ENCODE assay signal across 20 cellular contexts in the genomic region with DNA sequence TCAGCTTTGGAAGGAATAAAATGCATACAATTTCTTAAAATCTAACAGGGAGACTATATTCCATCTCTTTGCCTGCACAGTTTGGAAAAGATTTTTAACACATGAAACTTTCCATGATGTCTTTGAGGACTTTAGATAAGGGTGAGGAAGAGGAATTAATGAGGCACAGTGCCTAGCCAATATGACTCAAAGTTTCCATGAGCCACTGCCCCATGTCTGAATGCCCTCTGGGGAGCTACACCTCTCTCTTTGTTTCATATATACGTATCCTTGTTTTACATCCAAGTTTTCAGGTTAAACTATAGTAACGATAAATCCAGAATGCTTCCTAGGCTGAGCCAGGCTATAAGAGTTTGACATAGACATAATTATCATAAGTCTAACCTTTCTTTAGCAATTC.
A peak's percentile ranks its signal among the peaks of the same experiment; 100 is the strongest.
DNase-seq lines count a peak whose midpoint lies in the region; ATAC-seq, FAIRE-seq and TF ChIP-seq lines count a peak whose summit lies in the region.
"Had no signal": no experiment of that assay in that cellular context is flagged by ENCODE, and none has a peak within 500 bp of the region (broad histone marks: within the 10 kb centered on the region; RNA-seq: fewer than 3 reads in every experiment).

No MANE protein-coding gene starts in this region.

- no peak overlapping the region for H3K56ac ChIP-seq in IMR-90 (ENCODE audit: extremely low read depth, insufficient read depth, low read length)

- H3K9ac ChIP-seq in IMR-90 (ENCODE audit: low read depth, low read length) (no peak overlapping the region), astrocyte (ENCODE audit: low read length) (no peak overlapping the region)

- WGBS in IMR-90 (ENCODE audit: extremely low coverage in 2 of 2, insufficient read length in 1 of 2), 2 experiments: no CpG with 5 or more reads among the region's 2 CpGs
- 95% methylated on average over 2 of the region's 2 CpGs for WGBS in hepatocyte (ENCODE audit: low lambda C conversion rate, missing lambda C conversion rate)

- TF ChIP-seq CTCF in IMR-90 (conservative IDR thresholded peaks at IDR 0.05; ENCODE audit: low read depth, low read length) (no peak), astrocyte (IDR thresholded peaks at IDR 0.05; ENCODE audit: insufficient read depth, low read depth, low read length) (no peak), hepatocyte (IDR thresholded peaks at IDR 0.05; ENCODE audit: poor library complexity) (no peak)

- H2BK5ac ChIP-seq in IMR-90 (ENCODE audit: low read depth, low read length, poor library complexity, severe bottlenecking): peak overlapping the region; percentile 86

- peak overlapping the region; percentile 84; the same call in 1 of the 2 replicates for H3K18ac ChIP-seq in IMR-90 (ENCODE audit: low read depth, low read length)

- H3K4me2 ChIP-seq in IMR-90 (ENCODE audit: low read depth, low read length): no peak overlapping the region
- H3K4me2 ChIP-seq in astrocyte (ENCODE audit: low read length): no peak overlapping the region
- no peak overlapping the region for H3K4me2 ChIP-seq in hepatocyte

- H3K27ac ChIP-seq in IMR-90 (ENCODE audit: insufficient read depth, low read length) (no peak overlapping the region), astrocyte (ENCODE audit: low read depth, low read length) (no peak overlapping the region), hepatocyte (no peak overlapping the region)
- H3K27ac ChIP-seq: C4-2B, Peyer's patch had no signal

- POLR2A ChIA-PET in IMR-90 (lab: Charles Lee; ENCODE audit: unreplicated experiment): no interaction called here

- FAIRE-seq in astrocyte (lab: Jason Lieb, UNC): no peak
- FAIRE-seq: HTR-8/SVneo had no signal

- TF ChIP-seq POLR2A in IMR-90 (IDR thresholded peaks at IDR 0.05; ENCODE audit: low read depth, low read length): no peak

- no peak for TF ChIP-seq RAD21 in IMR-90 (IDR thresholded peaks at IDR 0.05; ENCODE audit: low read length)

- H3K36me3 Mint-ChIP-seq in astrocyte (ENCODE audit: low read depth, unreplicated experiment): no peaks in the 10 kb centered on the region
- H3K36me3 Mint-ChIP-seq in stimulated activated naive B cell treated with anti-CD40 and anti-IgM and Interleukin-4, amounts not matched to agents 10 μg/mL and 1 μg/mL and 100 μg/mL, for 72 hours: no peaks in the 10 kb centered on the region
- H3K36me3 Mint-ChIP-seq in natural killer cell treated with Interleukin-12 subunit alpha and Interleukin-12 subunit beta and Interleukin-15 and Interleukin-18, amount 100 ng/mL, for 72 hours: no peaks in the 10 kb centered on the region

- H3K27me3 ChIP-seq in IMR-90 (ENCODE audit: control insufficient read depth, insufficient read depth, low read length) (no peaks in the 10 kb centered on the region), astrocyte (ENCODE audit: insufficient read depth, low read length) (no peaks in the 10 kb centered on the region), hepatocyte (no peaks in the 10 kb centered on the region)
- H3K27me3 ChIP-seq: Peyer's patch had no signal

- peak overlapping the region; percentile 67; the same call in 1 of the 2 replicates for H2AK5ac ChIP-seq in IMR-90 (ENCODE audit: low read depth, low read length)

- peak overlapping the region; percentile 93; the same call in 1 of the 3 replicates for H2BK15ac ChIP-seq in IMR-90 (ENCODE audit: low read depth, low read length)

- CTCF ChIA-PET in IMR-90 (lab: Yijun Ruan, JAX): no interaction called here

- H3K9me3 ChIP-seq in IMR-90 (ENCODE audit: control insufficient read depth, insufficient read depth, low read length) (no peaks in the 10 kb centered on the region), astrocyte (ENCODE audit: insufficient read depth, low read depth, low read length) (no peaks in the 10 kb centered on the region), hepatocyte (ENCODE audit: low read depth) (no peaks in the 10 kb centered on the region)
- H3K9me3 ChIP-seq: Peyer's patch had no signal

- peaks cover 1% of the 10 kb centered on the region for H3K9me3 Mint-ChIP-seq in astrocyte (ENCODE audit: unreplicated experiment)
- peaks cover 0 to 8% of the 10 kb centered on the region in 2 donors for H3K9me3 Mint-ChIP-seq in stimulated activated naive B cell treated with anti-CD40 and anti-IgM and Interleukin-4, amounts not matched to agents 10 μg/mL and 1 μg/mL and 100 μg/mL, for 72 hours
- no peaks in the 10 kb centered on the region for H3K9me3 Mint-ChIP-seq in natural killer cell treated with Interleukin-12 subunit alpha and Interleukin-12 subunit beta and Interleukin-15 and Interleukin-18, amount 100 ng/mL, for 72 hours

- H2AFZ ChIP-seq in IMR-90 (replicated peaks; ENCODE audit: low read length, poor library complexity): no peak overlapping the region
- no peak overlapping the region for H2AFZ ChIP-seq in astrocyte (ENCODE audit: low read depth, low read length)
- H2AFZ ChIP-seq in hepatocyte: no peak overlapping the region

- H3K4me3 Mint-ChIP-seq in astrocyte (ENCODE audit: unreplicated experiment): no peak overlapping the region
- no peak overlapping the region for H3K4me3 Mint-ChIP-seq in stimulated activated naive B cell treated with anti-CD40 and anti-IgM and Interleukin-4, amounts not matched to agents 10 μg/mL and 1 μg/mL and 100 μg/mL, for 72 hours
- no peak overlapping the region for H3K4me3 Mint-ChIP-seq in natural killer cell treated with Interleukin-12 subunit alpha and Interleukin-12 subunit beta and Interleukin-15 and Interleukin-18, amount 100 ng/mL, for 72 hours
- H3K4me3 Mint-ChIP-seq: IgD-negative memory B cell had no signal

- H4K91ac ChIP-seq in IMR-90 (ENCODE audit: insufficient read depth, low read depth, low read length): 0 out of 2 replicates have a peak overlapping the region, but pooled peaks have one; percentile 21

- DNase-seq in IMR-90: no peak
- DNase-seq in astrocyte (ENCODE audit: low read depth): peak; percentile 71
- DNase-seq in hepatocyte (ENCODE audit: low spot score): peak; percentile 14
- no peak for DNase-seq in stimulated activated naive B cell treated with anti-CD40 and anti-IgM and Interleukin-4, amounts not matched to agents 10 μg/mL and 1 μg/mL and 100 μg/mL, for 72 hours
- no peak for DNase-seq in NCI-H2171 (lab: John Stamatoyannopoulos, UW)
- DNase-seq in natural killer cell treated with Interleukin-12 subunit alpha and Interleukin-12 subunit beta and Interleukin-15 and Interleukin-18, amount 100 ng/mL, for 72 hours (ENCODE audit: low spot score): no peak
- no peak for DNase-seq in H4 (ENCODE audit: low spot score)
- DNase-seq: ACHN; DMS79; Kasumi-1; NCI-H1105; NCI-H510A; NCI-H748 treated with DMSO at 0.1 percent for 48 hours; NK-92 treated with Interleukin-12 subunit alpha and Interleukin-12 subunit beta, amount 100 ng/mL, for 24 hours; Peyer's patch; Right ventricle myocardium superior had no signal

- in situ Hi-C loops in IMR-90 (cut with MboI; ENCODE audit: low sequenced_read_pairs): no loop called here

- no peaks in the 10 kb centered on the region for H3K9me2 ChIP-seq in hepatocyte (replicated peaks; ENCODE audit: insufficient read depth)

- no peaks in the 10 kb centered on the region for H3K27me3 Mint-ChIP-seq in astrocyte (ENCODE audit: low read depth, unreplicated experiment)
- peaks cover 0 to 5% of the 10 kb centered on the region in 2 donors for H3K27me3 Mint-ChIP-seq in stimulated activated naive B cell treated with anti-CD40 and anti-IgM and Interleukin-4, amounts not matched to agents 10 μg/mL and 1 μg/mL and 100 μg/mL, for 72 hours
- H3K27me3 Mint-ChIP-seq in natural killer cell treated with Interleukin-12 subunit alpha and Interleukin-12 subunit beta and Interleukin-15 and Interleukin-18, amount 100 ng/mL, for 72 hours: peaks cover 0 to 12% of the 10 kb centered on the region in 2 donors

- no peak overlapping the region for H3K27ac Mint-ChIP-seq in astrocyte (ENCODE audit: unreplicated experiment)
- no peak overlapping the region for H3K27ac Mint-ChIP-seq in stimulated activated naive B cell treated with anti-CD40 and anti-IgM and Interleukin-4, amounts not matched to agents 10 μg/mL and 1 μg/mL and 100 μg/mL, for 72 hours
- H3K27ac Mint-ChIP-seq in natural killer cell treated with Interleukin-12 subunit alpha and Interleukin-12 subunit beta and Interleukin-15 and Interleukin-18, amount 100 ng/mL, for 72 hours: no peak overlapping the region
- H3K27ac Mint-ChIP-seq: IgD-negative memory B cell had no signal

- ATAC-seq in IMR-90 (ENCODE audit: low read depth): no peak
- peak; percentile 31 to 50 for ATAC-seq in stimulated activated naive B cell treated with anti-CD40 and anti-IgM and Interleukin-4, amounts not matched to agents 10 μg/mL and 1 μg/mL and 100 μg/mL, for 72 hours (replicated peaks)
- no peak for ATAC-seq in natural killer cell treated with Interleukin-12 subunit alpha and Interleukin-12 subunit beta and Interleukin-15 and Interleukin-18, amount 100 ng/mL, for 72 hours
- ATAC-seq: HCT116 had no signal

- peak overlapping the region; percentile 69 for H3K14ac ChIP-seq in IMR-90 (replicated peaks; ENCODE audit: low read depth, low read length)

- no peak overlapping the region for H3K23ac ChIP-seq in IMR-90 (ENCODE audit: low read depth, low read length)

- no peaks in the 10 kb centered on the region for H3K9me1 ChIP-seq in IMR-90 (ENCODE audit: insufficient read depth, low read length)

- H3K4me3 ChIP-seq in IMR-90 (ENCODE audit: insufficient read depth, low read depth, low read length): no peak overlapping the region
- no peak overlapping the region for H3K4me3 ChIP-seq in astrocyte (ENCODE audit: insufficient read depth, low read depth, low read length)
- no peak overlapping the region for H3K4me3 ChIP-seq in hepatocyte
- H3K4me3 ChIP-seq: Peyer's patch had no signal

- H3K4ac ChIP-seq in IMR-90 (ENCODE audit: low read depth, low read length): peak overlapping the region; percentile 78; the same call in 1 of the 2 replicates

- H4K8ac ChIP-seq in IMR-90 (ENCODE audit: low read depth in 2 of 2, low read length in 2 of 2): 0 out of 4 replicates have a peak overlapping the region, but pooled peaks of 1 of the 2 experiments have one; percentile 21

- no peaks in the 10 kb centered on the region for H3K79me1 ChIP-seq in IMR-90 (ENCODE audit: low read depth in 1 of 2, low read length in 2 of 2)

- BruUV-seq in IMR-90 (replicated peaks; lab: Mats Ljungman, UMichigan): no TSS peak

- no peaks in the 10 kb centered on the region for H3K36me3 ChIP-seq in IMR-90 (ENCODE audit: control insufficient read depth, insufficient read depth, low read length)
- no peaks in the 10 kb centered on the region for H3K36me3 ChIP-seq in astrocyte (ENCODE audit: insufficient read depth, low read length)
- no peaks in the 10 kb centered on the region for H3K36me3 ChIP-seq in hepatocyte (replicated peaks; ENCODE audit: insufficient read depth, low read depth)
- H3K36me3 ChIP-seq: Peyer's patch had no signal

- peaks cover 18% of the 10 kb centered on the region for H3K4me1 Mint-ChIP-seq in astrocyte (ENCODE audit: low read depth, unreplicated experiment)
- peaks cover 2 to 10% of the 10 kb centered on the region in 2 donors for H3K4me1 Mint-ChIP-seq in stimulated activated naive B cell treated with anti-CD40 and anti-IgM and Interleukin-4, amounts not matched to agents 10 μg/mL and 1 μg/mL and 100 μg/mL, for 72 hours
- H3K4me1 Mint-ChIP-seq in natural killer cell treated with Interleukin-12 subunit alpha and Interleukin-12 subunit beta and Interleukin-15 and Interleukin-18, amount 100 ng/mL, for 72 hours (ENCODE audit: low read depth in 2 of 2): no peaks in the 10 kb centered on the region
- H3K4me1 Mint-ChIP-seq: IgD-negative memory B cell had no signal

- H4K20me1 ChIP-seq in IMR-90 (ENCODE audit: insufficient read depth, low read length) (no peaks in the 10 kb centered on the region), astrocyte (ENCODE audit: insufficient read depth, low read length) (no peaks in the 10 kb centered on the region), hepatocyte (ENCODE audit: insufficient read depth, poor library complexity, severe bottlenecking) (no peaks in the 10 kb centered on the region)

- dilution Hi-C loops in IMR-90 (cut with HindIII; ENCODE audit: low sequenced_read_pairs, unreplicated experiment): no loop called here

- H2BK120ac ChIP-seq in IMR-90 (ENCODE audit: low read depth, low read length): peak overlapping the region; percentile 84

- no peak overlapping the region for H2AK9ac ChIP-seq in IMR-90 (replicated peaks; ENCODE audit: low read depth, low read length, poor library complexity)

- H2BK20ac ChIP-seq in IMR-90 (ENCODE audit: low read depth, low read length): peak overlapping the region; percentile 94

- H3K4me1 ChIP-seq in IMR-90 (ENCODE audit: control insufficient read depth, insufficient read depth, low read length): no peaks in the 10 kb centered on the region; the same call in 1 of the 2 replicates
- H3K4me1 ChIP-seq in astrocyte (ENCODE audit: insufficient read depth, low read length): peaks cover 13% of the 10 kb centered on the region
- H3K4me1 ChIP-seq in hepatocyte (ENCODE audit: insufficient read depth): no peaks in the 10 kb centered on the region
- H3K4me1 ChIP-seq: Peyer's patch had no signal

- intact Hi-C loops in IMR-90 (cut with micrococcal nuclease): no loop called here

- H3K79me2 ChIP-seq in astrocyte (ENCODE audit: insufficient read depth, low read length) (no peaks in the 10 kb centered on the region), hepatocyte (no peaks in the 10 kb centered on the region)

- peak overlapping the region; percentile 49; the same call in 1 of the 2 replicates for H4K5ac ChIP-seq in IMR-90 (ENCODE audit: low read depth, low read length)

Comparison
In these comparisons a context has a peak if more than half of its experiments do, and no peak if none do; other contexts are left out.
1. ATAC-seq: peak in stimulated activated naive B cell treated with anti-CD40 and anti-IgM and Interleukin-4, amounts not matched to agents 10 μg/mL and 1 μg/mL and 100 μg/mL, for 72 hours (2 of 2); none in IMR-90 (single experiment) and natural killer cell treated with Interleukin-12 subunit alpha and Interleukin-12 subunit beta and Interleukin-15 and Interleukin-18, amount 100 ng/mL, for 72 hours (0 of 2).
2. DNase-seq: peak in astrocyte (single experiment) and hepatocyte (single experiment); none in IMR-90 (single experiment), stimulated activated naive B cell treated with anti-CD40 and anti-IgM and Interleukin-4, amounts not matched to agents 10 μg/mL and 1 μg/mL and 100 μg/mL, for 72 hours (single experiment), NCI-H2171 (single experiment), natural killer cell treated with Interleukin-12 subunit alpha and Interleukin-12 subunit beta and Interleukin-15 and Interleukin-18, amount 100 ng/mL, for 72 hours (single experiment) and H4 (single experiment).